ENCODE assay signal across 14 cellular contexts in genomic region chr1:229238674-229239415, GRCh38. TPM values are rescaled to one million over a fixed set of nuclear protein-coding genes. Genes with fewer than 3 reads are reported as not detected.
DNase-seq lines count a peak whose midpoint lies in the region; ATAC-seq and TF ChIP-seq lines count a peak whose summit lies in the region.
"Had no signal": no experiment of that assay in that cellular context is flagged by ENCODE, and none has a peak within 500 bp of the region (broad histone marks: within the 10 kb centered on the region; RNA-seq: fewer than 3 reads in every experiment).

No MANE protein-coding gene starts in this region.

- peaks cover 6% of the 10 kb centered on the region for H3K9me3 Mint-ChIP-seq in activated CD4-positive, alpha-beta T cell treated with anti-CD3 and anti-CD28 coated beads for 36 hours (ENCODE audit: low read depth)

- DNase-seq in GM23248 (peak; percentile 59), breast epithelium (ENCODE audit: low spot score in 2 of 2) (peak in 1 of 2 donors; percentile 53), hypothalamus (lab: John Stamatoyannopoulos, UW) (peak in 40 of 51 donors; percentile 25 to 94 (median 78)), putamen (ENCODE audit: low spot score) (peak; percentile 96), NOMO-1 (lab: John Stamatoyannopoulos, UW; ENCODE audit: unreplicated experiment in 2 of 2) (no peak), activated T-cell treated with anti-CD3 and anti-CD28 coated beads for 4 hours (no peak)
- DNase-seq in activated CD4-positive, alpha-beta T cell treated with anti-CD3 and anti-CD28 coated beads for 36 hours, result no peak
- DNase-seq: effector memory CD4-positive, alpha-beta T cell; NCI-H2029 treated with DMSO at 0.1 percent for 48 hours; stimulated activated CD4-positive, alpha-beta T cell treated with anti-CD3 and anti-CD28 coated beads, Interleukin-2, amount 100 ng/mL, for 48 hours; stimulated activated naive B cell treated with anti-CD40 and anti-IgM and Interleukin-4, amounts not matched to agents 10 μg/mL and 1 μg/mL and 100 μg/mL, for 72 hours had no signal

- no peak overlapping the region for H3K9ac ChIP-seq in GM23248

- intact Hi-C loops in breast epithelium (cut with DNase I; ENCODE audit: low total_unique reads), result no loop called here
- intact Hi-C loops in activated CD4-positive, alpha-beta T cell treated with anti-CD3 and anti-CD28 coated beads for 36 hours (cut with DNase I, micrococcal nuclease), result no loop called here

- H3K36me3 ChIP-seq in GM23248 (ENCODE audit: low read depth) (no peaks in the 10 kb centered on the region), breast epithelium (no peaks in the 10 kb centered on the region)
- H3K36me3 ChIP-seq: SJSA1 had no signal

- no peak for TF ChIP-seq POLR2A in breast epithelium (IDR thresholded peaks at IDR 0.05)

- H3K27ac ChIP-seq in GM23248, result no peak overlapping the region
- H3K27ac ChIP-seq in breast epithelium, result peak overlapping the region; percentile 5 to 69
- H3K27ac ChIP-seq: SJSA1 had no signal

- no peaks in the 10 kb centered on the region for H3K36me3 Mint-ChIP-seq in activated CD4-positive, alpha-beta T cell treated with anti-CD3 and anti-CD28 coated beads for 36 hours (ENCODE audit: low read depth)

- no peaks in the 10 kb centered on the region for H3K79me2 ChIP-seq in GM23248 (ENCODE audit: insufficient read depth)

- H3F3A ChIP-seq in GM23248 (ENCODE audit: insufficient read depth), result no peaks in the 10 kb centered on the region

- no peak overlapping the region for H3K27ac Mint-ChIP-seq in activated CD4-positive, alpha-beta T cell treated with anti-CD3 and anti-CD28 coated beads for 36 hours
- H3K27ac Mint-ChIP-seq: stimulated activated naive B cell treated with anti-CD40 and anti-IgM and Interleukin-4, amounts not matched to agents 10 μg/mL and 1 μg/mL and 100 μg/mL, for 72 hours had no signal

- peaks cover 11% of the 10 kb centered on the region; the same call in 1 of the 2 replicates for H3K4me1 ChIP-seq in GM23248 (ENCODE audit: insufficient read depth)
- H3K4me1 ChIP-seq in breast epithelium, result peaks cover 0 to 8% of the 10 kb centered on the region in 2 donors
- H3K4me1 ChIP-seq: SJSA1 had no signal

- ATAC-seq in activated CD4-positive, alpha-beta T cell treated with anti-CD3 and anti-CD28 coated beads for 36 hours, result no peak
- ATAC-seq in HG02970 (IDR thresholded peaks at IDR 0.05; ENCODE audit: low FRiP score, unreplicated experiment), result no peak
- ATAC-seq: stimulated activated naive B cell treated with anti-CD40 and anti-IgM and Interleukin-4, amounts not matched to agents 10 μg/mL and 1 μg/mL and 100 μg/mL, for 72 hours had no signal

- H2AFZ ChIP-seq in GM23248, result peak overlapping the region; percentile 67

- no peaks in the 10 kb centered on the region for H3K27me3 ChIP-seq in GM23248 (replicated peaks; ENCODE audit: insufficient read depth)
- H3K27me3 ChIP-seq in breast epithelium, result no peaks in the 10 kb centered on the region

- H3K4me3 Mint-ChIP-seq in activated CD4-positive, alpha-beta T cell treated with anti-CD3 and anti-CD28 coated beads for 36 hours, result no peak overlapping the region
- H3K4me3 Mint-ChIP-seq: stimulated activated naive B cell treated with anti-CD40 and anti-IgM and Interleukin-4, amounts not matched to agents 10 μg/mL and 1 μg/mL and 100 μg/mL, for 72 hours had no signal

- POLR2A ChIA-PET in activated CD4-positive, alpha-beta T cell treated with anti-CD3 and anti-CD28 coated beads for 36 hours (lab: Charles Lee), result no interaction called here

- H3K4me2 ChIP-seq in GM23248 (ENCODE audit: unreplicated experiment), result no peak overlapping the region

- no peaks in the 10 kb centered on the region for H3K4me1 Mint-ChIP-seq in activated CD4-positive, alpha-beta T cell treated with anti-CD3 and anti-CD28 coated beads for 36 hours
- H3K4me1 Mint-ChIP-seq: stimulated activated naive B cell treated with anti-CD40 and anti-IgM and Interleukin-4, amounts not matched to agents 10 μg/mL and 1 μg/mL and 100 μg/mL, for 72 hours had no signal

- H3K9me2 ChIP-seq in GM23248 (ENCODE audit: insufficient read depth), result no peaks in the 10 kb centered on the region

- TF ChIP-seq CTCF in breast epithelium (IDR thresholded peaks at IDR 0.05), result no peak

- in situ Hi-C loops in GM23248 (cut with MboI), result loop anchor here (10.0 kb wide), 1 partner anchor 564 kb away; no protein-coding TSS in a partner anchor

- no peak overlapping the region for H3K4me3 ChIP-seq in GM23248
- H3K4me3 ChIP-seq in breast epithelium, result no peak overlapping the region
- H3K4me3 ChIP-seq: SJSA1 had no signal

- no peaks in the 10 kb centered on the region for H3K9me3 ChIP-seq in GM23248 (ENCODE audit: low read depth)
- no peaks in the 10 kb centered on the region for H3K9me3 ChIP-seq in breast epithelium

- WGBS in GM23248 (ENCODE audit: low coverage in 1 of 2, low lambda C conversion rate in 2 of 2, missing lambda C conversion rate in 2 of 2), 2 experiments, result 20 to 27% methylated on average over 6 of the region's 6 CpGs

- no peaks in the 10 kb centered on the region for H4K20me1 ChIP-seq in GM23248 (ENCODE audit: insufficient read depth)

- CTCF ChIA-PET in activated CD4-positive, alpha-beta T cell treated with anti-CD3 and anti-CD28 coated beads for 36 hours (lab: Charles Lee), result interaction anchor here (0.7 to 0.9 kb wide), 3 partner anchors 11 to 1552 kb away, joined by 3 read pairs; no protein-coding TSS in a partner anchor

- no peaks in the 10 kb centered on the region for H3K27me3 Mint-ChIP-seq in activated CD4-positive, alpha-beta T cell treated with anti-CD3 and anti-CD28 coated beads for 36 hours
- H3K27me3 Mint-ChIP-seq: progenitor cell of endocrine pancreas had no signal

RNA-seq across cellular contexts. Expression of gene RAB4A, which starts 32.1 kb away (rescaled TPM):
- 36.7 and 43.4 TPM in 2 replicates for total RNA-seq in GM23248 (2014; rRNA removed; shearing (Covaris generic))
- 47.2 and 52.9 TPM in 2 replicates for polyA plus RNA-seq in GM23248 (2016; fragmentation: Nextera tagmentation; extraction: Ambion mirVana)
- 10 to 100 TPM; 27.5 to 47.8 (median 42.1) TPM for total RNA-seq in breast epithelium
- 10 to 100 TPM; 22.1 to 24.0 TPM for total RNA-seq in activated CD4-positive, alpha-beta T cell treated with anti-CD3 and anti-CD28 coated beads for 36 hours

Comparison
In these comparisons a context has a peak if more than half of its experiments do, and no peak if none do; other contexts are left out.
1. DNase-seq: peak in GM23248 (single experiment), hypothalamus (40 of 51) and putamen (single experiment); none in activated CD4-positive, alpha-beta T cell treated with anti-CD3 and anti-CD28 coated beads for 36 hours (single experiment), NOMO-1 (0 of 2) and activated T-cell treated with anti-CD3 and anti-CD28 coated beads for 4 hours (single experiment).